ENCODE assay signal across 8 cellular contexts in the genomic region with DNA sequence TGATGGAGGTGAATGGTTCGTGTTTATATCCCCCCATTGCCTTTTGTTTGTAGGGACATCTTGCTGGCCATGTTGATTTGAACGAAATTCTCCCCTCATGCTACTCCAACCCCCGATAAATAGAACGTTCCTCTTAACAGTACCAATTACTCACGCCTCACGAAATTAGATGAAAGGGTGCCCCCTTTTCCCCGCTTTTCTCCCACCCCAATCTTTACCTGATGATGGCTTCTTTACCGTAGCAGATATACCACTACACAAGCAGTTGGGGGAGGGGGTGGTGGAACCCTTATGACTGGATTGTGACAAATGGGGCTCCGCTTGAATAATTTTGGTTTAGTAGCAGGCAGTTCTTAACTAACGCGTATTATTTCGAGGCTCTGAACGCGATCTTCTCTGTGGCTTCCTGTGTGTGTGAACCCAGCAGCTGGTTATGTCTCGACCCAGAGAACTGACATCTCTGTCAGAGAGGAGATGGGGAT. TPM values are rescaled to one million over a fixed set of nuclear protein-coding genes. Genes with fewer than 3 reads are reported as not detected.
DNase-seq lines count a peak whose midpoint lies in the region; ATAC-seq, FAIRE-seq and TF ChIP-seq lines count a peak whose summit lies in the region.

No MANE protein-coding gene starts in this region.

- TF ChIP-seq CTCF in AG04450 (IDR thresholded peaks at IDR 0.05; ENCODE audit: low read depth, low read length) (no peak), astrocyte of the cerebellum (IDR thresholded peaks at IDR 0.05; ENCODE audit: low read depth, low read length, missing control alignments) (no peak)

- no peaks in the 10 kb centered on the region for H3K36me3 Mint-ChIP-seq in T-helper 17 cell (ENCODE audit: low read depth)

- FAIRE-seq in GM19239 (lab: Jason Lieb, UNC), result peak; percentile 95
- no peak for FAIRE-seq in small intestine (lab: Jason Lieb, UNC)

- peaks cover 8% of the 10 kb centered on the region for H3K27me3 Mint-ChIP-seq in T-helper 17 cell

- WGBS in small intestine, 3 donors, result 0 to 1% (median 0%) methylated on average over 15 of the region's 15 CpGs

- POLR2A ChIA-PET in AG04450 (lab: Yijun Ruan, JAX), result interaction anchor here (0.5 kb wide), 1 partner anchor 10 kb away, joined by 3 read pairs; no protein-coding TSS in a partner anchor

- H3K4me1 Mint-ChIP-seq in T-helper 17 cell, result peaks cover 40% of the 10 kb centered on the region

- in situ Hi-C loops in astrocyte of the cerebellum (cut with HindIII; ENCODE audit: low sequenced_read_pairs), result no loop called here

- ATAC-seq in T-helper 17 cell, result peak; percentile 49

- CTCF ChIA-PET in AG04450 (lab: Charles Lee), result interaction anchor here (2.5 kb wide), 1 partner anchor 192 kb away, joined by 9 read pairs; no protein-coding TSS in a partner anchor

- H3K27ac Mint-ChIP-seq in T-helper 17 cell, result peak overlapping the region; percentile 84

- peaks cover 38% of the 10 kb centered on the region for H3K4me1 ChIP-seq in HUES48 (ENCODE audit: control insufficient read depth, insufficient read depth, low read length)
- H3K4me1 ChIP-seq in iPS-18a (ENCODE audit: control insufficient read depth, low read depth, low read length), result peaks cover 36% of the 10 kb centered on the region
- peaks cover 2 to 3% of the 10 kb centered on the region in 2 donors for H3K4me1 ChIP-seq in small intestine (ENCODE audit: control insufficient read depth in 2 of 2, insufficient read depth in 1 of 2, low read depth in 1 of 2, low read length in 1 of 2)

- H3K9me3 ChIP-seq in AG04450 (ENCODE audit: control insufficient read depth, insufficient read depth, low read length) (no peaks in the 10 kb centered on the region; the same call in 1 of the 2 replicates), HUES48 (ENCODE audit: control insufficient read depth, insufficient read depth, low read length) (no peaks in the 10 kb centered on the region), T-helper 17 cell (ENCODE audit: control insufficient read depth, low read length, poor library complexity, severe bottlenecking) (no peaks in the 10 kb centered on the region), iPS-18a (ENCODE audit: control insufficient read depth, low read depth, low read length) (no peaks in the 10 kb centered on the region), small intestine (ENCODE audit: control insufficient read depth, low read depth) (no peaks in the 10 kb centered on the region)

- H3K36me3 ChIP-seq in HUES48 (ENCODE audit: control insufficient read depth, insufficient read depth, low read length) (0 out of 2 replicates have a peak, but pooled peaks cover 3% of the 10 kb centered on the region), iPS-18a (ENCODE audit: control insufficient read depth, low read depth, low read length) (no peaks in the 10 kb centered on the region), small intestine (ENCODE audit: control insufficient read depth in 2 of 2, insufficient read depth in 2 of 2, low read length in 2 of 2) (no peaks in the 10 kb centered on the region)

- H3K27me3 ChIP-seq in AG04450 (ENCODE audit: control insufficient read depth, insufficient read depth, low read length) (no peaks in the 10 kb centered on the region), HUES48 (ENCODE audit: control insufficient read depth, insufficient read depth, low read length) (peaks cover 8% of the 10 kb centered on the region), iPS-18a (ENCODE audit: control insufficient read depth, insufficient read depth, low read length) (peaks cover 21% of the 10 kb centered on the region), small intestine (ENCODE audit: control insufficient read depth in 2 of 2, insufficient read depth in 2 of 2, low read length in 2 of 2) (no peaks in the 10 kb centered on the region)

- H3K4me3 ChIP-seq in AG04450 (ENCODE audit: low read depth, low read length) (peak overlapping the region; percentile 86), HUES48 (ENCODE audit: low read depth, low read length) (peak overlapping the region; percentile 70), astrocyte of the cerebellum (ENCODE audit: low read depth, low read length) (peak overlapping the region; percentile 89), iPS-18a (ENCODE audit: low read length) (peak overlapping the region; percentile 89), small intestine (ENCODE audit: low read depth in 1 of 2, low read length in 2 of 2) (peak overlapping the region; percentile 87 to 99)

- peak overlapping the region; percentile 11 for H3K27ac ChIP-seq in AG04450 (ENCODE audit: low read depth, low read length)
- peak overlapping the region; percentile 96 for H3K27ac ChIP-seq in HUES48 (ENCODE audit: low read depth, low read length)
- H3K27ac ChIP-seq in iPS-18a (ENCODE audit: low read length), result no peak overlapping the region
- H3K27ac ChIP-seq in small intestine (ENCODE audit: low read depth in 1 of 2, low read length in 1 of 2), result peak overlapping the region; percentile 68 to 93

- H3K9ac ChIP-seq in HUES48 (ENCODE audit: low read depth, low read length), result 0 out of 2 replicates have a peak overlapping the region, but pooled peaks have one; percentile 3
- peak overlapping the region; percentile 72 for H3K9ac ChIP-seq in iPS-18a (ENCODE audit: low read length)

- DNase-seq in AG04450 (ENCODE audit: low read depth, low spot score), result no peak
- peak; percentile 40 for DNase-seq in GM19239 (ENCODE audit: insufficient read length, low spot score)
- DNase-seq in T-helper 17 cell, result peak in 2 of 3 donors; percentile 17 to 24
- peak; percentile 18 for DNase-seq in astrocyte of the cerebellum (ENCODE audit: low read depth)
- peak; percentile 55 for DNase-seq in small intestine
- DNase-seq in NCI-H1436 treated with DMSO at 0.1 percent for 48 hours (lab: John Stamatoyannopoulos, UW), result no peak

- H3K4me3 Mint-ChIP-seq in T-helper 17 cell, result peak overlapping the region; percentile 98

RNA-seq across cellular contexts. Expression of a gene that starts 1.1 kb away (rescaled TPM):
- 33.7 and 38.9 TPM in 2 replicates for polyA plus RNA-seq in AG04450 (2011; rRNA removed)
- 67.9 and 68.8 TPM in 2 replicates for polyA minus RNA-seq in AG04450 (2011; rRNA and poly(A)+ RNA removed)
- 10 to 100 TPM; 76.7 to 81.9 TPM for total RNA-seq in T-helper 17 cell
- 10 to 100 TPM in 2 of 3 donors, 1 to 10 TPM in 1; 9.0 to 22.1 (median 17.8) TPM for polyA plus RNA-seq in small intestine

Comparison
In these comparisons a context has a peak if more than half of its experiments do, and no peak if none do; other contexts are left out.
1. DNase-seq: peak in GM19239 (single experiment), T-helper 17 cell (2 of 3), astrocyte of the cerebellum (single experiment) and small intestine (single experiment); none in AG04450 (single experiment) and NCI-H1436 treated with DMSO at 0.1 percent for 48 hours (single experiment).
2. Peak in every context shown above with its lines, with median percentiles within 50 percentile points of each other: H3K4me3 ChIP-seq.